In genomic region chr1:204670152-204670927, GRCh38 we compare ENCODE assay signal across 15 cellular contexts. TPM values are rescaled to one million over a fixed set of nuclear protein-coding genes. Genes with fewer than 3 reads are reported as not detected.
DNase-seq lines count a peak whose midpoint lies in the region; ATAC-seq and TF ChIP-seq lines count a peak whose summit lies in the region.
"Had no signal": no experiment of that assay in that cellular context is flagged by ENCODE, and none has a peak within 500 bp of the region (broad histone marks: within the 10 kb centered on the region; RNA-seq: fewer than 3 reads in every experiment).

No MANE protein-coding gene starts in this region.

- no peak for TF ChIP-seq EP300 in esophagus muscularis mucosa (IDR thresholded peaks at IDR 0.05)

- no peaks in the 10 kb centered on the region for H4K20me1 ChIP-seq in osteoblast (ENCODE audit: insufficient read depth, low read length)

- TF ChIP-seq CTCF in AG10803 (conservative IDR thresholded peaks at IDR 0.05; ENCODE audit: low read length): no peak
- TF ChIP-seq CTCF in esophagus muscularis mucosa (IDR thresholded peaks at IDR 0.05): no peak
- TF ChIP-seq CTCF in osteoblast (IDR thresholded peaks at IDR 0.05; ENCODE audit: extremely low read depth, low read depth, low read length): no peak
- TF ChIP-seq CTCF in natural killer cell (IDR thresholded peaks at IDR 0.05): no peak

- H3K79me2 ChIP-seq in osteoblast (ENCODE audit: insufficient read depth, low read length): no peaks in the 10 kb centered on the region

- DNase-seq in AG10803 (ENCODE audit: low read depth): peak; percentile 64
- peak; percentile 52 for DNase-seq in M059J (ENCODE audit: low read depth)
- DNase-seq in esophagus muscularis mucosa (ENCODE audit: extremely low spot score): no peak
- peak; percentile 34 for DNase-seq in osteoblast (ENCODE audit: insufficient read length, low spot score, missing footprints)
- no peak for DNase-seq in natural killer cell
- DNase-seq in NCI-H1417 treated with DMSO at 0.1 percent for 48 hours (lab: John Stamatoyannopoulos, UW): no peak
- DNase-seq: activated CD8-positive, alpha-beta memory T cell treated with anti-CD3 and anti-CD28 coated beads, Interleukin-2, amount 50 U/mL, for 48 hours; adrenal gland; CD4-positive, CD25-positive, alpha-beta regulatory T cell; Kasumi-1; naive thymus-derived CD4-positive, alpha-beta T cell; small intestine; upper lobe of left lung had no signal

- H3K27ac Mint-ChIP-seq in natural killer cell: no peak overlapping the region
- H3K27ac Mint-ChIP-seq: CD4-positive, CD25-positive, alpha-beta regulatory T cell; naive thymus-derived CD4-positive, alpha-beta T cell had no signal

- no peak overlapping the region for H3K4me2 ChIP-seq in osteoblast (ENCODE audit: insufficient read depth, low read length)

- WGBS in esophagus muscularis mucosa: 38% methylated on average over 10 of the region's 10 CpGs

- peak overlapping the region; percentile 42 to 67 (median 60) for H3K27ac ChIP-seq in esophagus muscularis mucosa (replicated peaks in 1 of 4)
- H3K27ac ChIP-seq in osteoblast (ENCODE audit: low read depth, low read length): no peak overlapping the region
- H3K27ac ChIP-seq: upper lobe of left lung had no signal

- peaks cover 3 to 49% (median 41%) of the 10 kb centered on the region in 4 donors for H3K4me1 ChIP-seq in esophagus muscularis mucosa
- peaks cover 3% of the 10 kb centered on the region for H3K4me1 ChIP-seq in osteoblast (ENCODE audit: insufficient read depth, low read length)
- H3K4me1 ChIP-seq: adrenal gland, upper lobe of left lung had no signal

- H3K9me3 Mint-ChIP-seq in natural killer cell: no peaks in the 10 kb centered on the region
- H3K9me3 Mint-ChIP-seq: CD4-positive, CD25-positive, alpha-beta regulatory T cell; naive thymus-derived CD4-positive, alpha-beta T cell had no signal

- intact Hi-C loops in esophagus muscularis mucosa (cut with DNase I): loop anchor here (10.0 kb wide), 1 partner anchor 96 kb away; no protein-coding TSS in a partner anchor
- intact Hi-C loops in natural killer cell (cut with micrococcal nuclease): no loop called here

- no peaks in the 10 kb centered on the region for H3K27me3 Mint-ChIP-seq in natural killer cell (ENCODE audit: low read depth in 2 of 2)

- H2AFZ ChIP-seq in osteoblast (ENCODE audit: low read length): no peak overlapping the region

- no peak for ATAC-seq in HG03135 (IDR thresholded peaks at IDR 0.05; ENCODE audit: unreplicated experiment)
- ATAC-seq in HG03196 (IDR thresholded peaks at IDR 0.05; ENCODE audit: unreplicated experiment): no peak
- ATAC-seq in natural killer cell: no peak
- ATAC-seq: naive thymus-derived CD4-positive, alpha-beta T cell had no signal

- TF ChIP-seq POLR2A in esophagus muscularis mucosa (IDR thresholded peaks at IDR 0.05; ENCODE audit: low read depth): no peak

- H3K27me3 ChIP-seq in esophagus muscularis mucosa (no peaks in the 10 kb centered on the region), osteoblast (ENCODE audit: insufficient read depth, low read length) (peaks cover 21% of the 10 kb centered on the region)
- H3K27me3 ChIP-seq: adrenal gland, upper lobe of left lung had no signal

- H3K36me3 ChIP-seq in esophagus muscularis mucosa (no peaks in the 10 kb centered on the region), osteoblast (ENCODE audit: insufficient read depth, low read length) (no peaks in the 10 kb centered on the region)
- H3K36me3 ChIP-seq: adrenal gland, upper lobe of left lung had no signal

- no peaks in the 10 kb centered on the region for H3K9me3 ChIP-seq in esophagus muscularis mucosa
- no peaks in the 10 kb centered on the region for H3K9me3 ChIP-seq in osteoblast (ENCODE audit: low read depth, low read length)
- H3K9me3 ChIP-seq: adrenal gland, upper lobe of left lung had no signal

- no peak overlapping the region for H3K4me3 Mint-ChIP-seq in natural killer cell
- H3K4me3 Mint-ChIP-seq: CD4-positive, CD25-positive, alpha-beta regulatory T cell; naive thymus-derived CD4-positive, alpha-beta T cell had no signal

- H3K4me1 Mint-ChIP-seq in natural killer cell: no peaks in the 10 kb centered on the region
- H3K4me1 Mint-ChIP-seq: CD4-positive, CD25-positive, alpha-beta regulatory T cell; naive thymus-derived CD4-positive, alpha-beta T cell had no signal

- no peaks in the 10 kb centered on the region for H3K36me3 Mint-ChIP-seq in natural killer cell
- H3K36me3 Mint-ChIP-seq: CD4-positive, CD25-positive, alpha-beta regulatory T cell; naive thymus-derived CD4-positive, alpha-beta T cell had no signal

- no peak overlapping the region for H3K4me3 ChIP-seq in AG10803 (ENCODE audit: low read length)
- no peak overlapping the region for H3K4me3 ChIP-seq in esophagus muscularis mucosa
- H3K4me3 ChIP-seq in osteoblast (ENCODE audit: insufficient read depth, low read length): no peak overlapping the region
- H3K4me3 ChIP-seq: adrenal gland, upper lobe of left lung had no signal

RNA-seq across cellular contexts. Expression of gene LRRN2, which starts 15.2 kb away (rescaled TPM):
- 0.02 TPM in 1 of 2 replicates, not detected in the other for total RNA-seq in M059J (2014; rRNA removed; shearing (Covaris generic))
- total RNA-seq in esophagus muscularis mucosa (10 to 100 TPM in 1 of 4 donors, 1 to 10 TPM in 3; 3.6 to 15.2 (median 5.0) TPM), osteoblast (under 0.01 TPM in 1 of 2 replicates, not detected in the other), natural killer cell (under 1 TPM in 2 of 3 donors, not detected in 1; 0.10 to 0.27 TPM)
- total RNA-seq: CD4-positive, CD25-positive, alpha-beta regulatory T cell; naive thymus-derived CD4-positive, alpha-beta T cell had no signal

Comparison
In these comparisons a context has a peak if more than half of its experiments do, and no peak if none do; other contexts are left out.
1. DNase-seq: peak in AG10803 (single experiment), M059J (single experiment) and osteoblast (single experiment); none in esophagus muscularis mucosa (single experiment), natural killer cell (single experiment) and NCI-H1417 treated with DMSO at 0.1 percent for 48 hours (single experiment).